14 cellular contexts compared by ENCODE assay signal in genomic region chr10:125824736-125825135, GRCh38. TPM values are rescaled to one million over a fixed set of nuclear protein-coding genes. Genes with fewer than 3 reads are reported as not detected.
A peak's percentile ranks its signal among the peaks of the same experiment; 100 is the strongest.
DNase-seq lines count a peak whose midpoint lies in the region; ATAC-seq, FAIRE-seq and TF ChIP-seq lines count a peak whose summit lies in the region.
"Had no signal": no experiment of that assay in that cellular context is flagged by ENCODE, and none has a peak within 500 bp of the region (broad histone marks: within the 10 kb centered on the region; RNA-seq: fewer than 3 reads in every experiment).

No MANE protein-coding gene starts in this region.

- no peak for TF ChIP-seq POLR2A in HepG2 (IDR thresholded peaks at IDR 0.05; ENCODE audit: insufficient read depth in 1 of 2, low read depth in 2 of 2, low read length in 2 of 2)

- peak overlapping the region; percentile 98 for H3K9ac ChIP-seq in HepG2 (ENCODE audit: insufficient read depth, low read depth, low read length)

- peaks cover 25% of the 10 kb centered on the region for H3K4me1 Mint-ChIP-seq in T-helper 2 cell treated with Interferon-gamma antibody and Interleukin-4, amounts not matched to agents 5 μg/mL and 100 μg/mL, for 36 hours (ENCODE audit: low read depth)

- H3K27ac Mint-ChIP-seq in T-helper 2 cell treated with Interferon-gamma antibody and Interleukin-4, amounts not matched to agents 5 μg/mL and 100 μg/mL, for 36 hours = no peak overlapping the region
- H3K27ac Mint-ChIP-seq: stimulated activated naive B cell treated with anti-CD40 and anti-IgM and Interleukin-4, amounts not matched to agents 10 μg/mL and 1 μg/mL and 100 μg/mL, for 72 hours had no signal

- intact Hi-C loops in HepG2 (cut with micrococcal nuclease; ENCODE audit: unreplicated experiment) = loop anchor here (10.0 kb wide), 2 partner anchors 50 to 80 kb away; partner anchors contain the start of gene MMP21

- in situ Hi-C loops in HepG2 (cut with HindIII; ENCODE audit: extremely low pct_ligation_motif_present, low pct_unique_long_range_greater_than_20kb) = no loop called here

- H3K36me3 ChIP-seq in HepG2 (replicated peaks in 1 of 2; ENCODE audit: control insufficient read depth in 1 of 2, insufficient read depth in 2 of 2, low read length in 2 of 2) = peaks cover 25 to 28% of the 10 kb centered on the region in 2 experiments

- no peak for TF ChIP-seq RAD21 in HepG2 (CRISPR knock-in tag; IDR thresholded peaks at IDR 0.05)

- H3K27ac ChIP-seq in HepG2 (ENCODE audit: extremely low read length, insufficient read depth, low read length) = no peak overlapping the region

- TF ChIP-seq CTCF in HFF-Myc (IDR thresholded peaks at IDR 0.05; ENCODE audit: low read depth, low read length, missing control alignments) (no peak), HepG2 (CRISPR knock-in tag; IDR thresholded peaks at IDR 0.05) (no peak)

- POLR2A ChIA-PET in HepG2 (lab: Yijun Ruan, JAX) = interaction anchor here (1.1 kb wide), 1 partner anchor 105 kb away, joined by 3 read pairs; the partner anchor contains the start of gene EDRF1

- peak overlapping the region; percentile 85 for H3K4me2 ChIP-seq in HepG2 (ENCODE audit: low read depth, low read length)

- peaks cover 10% of the 10 kb centered on the region; the same call in 1 of the 2 replicates for H4K20me1 ChIP-seq in HepG2 (ENCODE audit: insufficient read depth, low read length)

- CTCF ChIA-PET in HepG2 (lab: Yijun Ruan, JAX; ENCODE audit: low intra/inter-chr PET ratio, low total read pairs) = no interaction called here

- H3K36me3 Mint-ChIP-seq in T-helper 2 cell treated with Interferon-gamma antibody and Interleukin-4, amounts not matched to agents 5 μg/mL and 100 μg/mL, for 36 hours (ENCODE audit: low read depth) = peaks cover 28% of the 10 kb centered on the region

- ATAC-seq in HepG2 = no peak
- ATAC-seq: stimulated activated naive B cell treated with anti-CD40 and anti-IgM and Interleukin-4, amounts not matched to agents 10 μg/mL and 1 μg/mL and 100 μg/mL, for 72 hours had no signal

- peak; percentile 18 for DNase-seq in AG08395 (ENCODE audit: low spot score)
- peak; percentile 11 for DNase-seq in HFF-Myc (ENCODE audit: extremely low read depth, low read depth)
- DNase-seq in amniotic epithelial cell (ENCODE audit: low read depth) = peak; percentile 15
- no peak for DNase-seq in HepG2 (ENCODE audit: low spot score)
- no peak for DNase-seq in central memory CD4-positive, alpha-beta T cell
- no peak for DNase-seq in DMS53 (lab: John Stamatoyannopoulos, UW)
- DNase-seq in T-helper 2 cell treated with Interferon-gamma antibody and Interleukin-4, amounts not matched to agents 5 μg/mL and 100 μg/mL, for 36 hours (ENCODE audit: low spot score) = no peak
- no peak for DNase-seq in cerebellar cortex (ENCODE audit: low spot score)
- DNase-seq: activated CD4-positive, alpha-beta T cell treated with anti-CD3 and anti-CD28 coated beads, Interleukin-2, amount 50 U/mL, for 4 hours; GF-D8; GOT3; NCI-H1930; stimulated activated naive B cell treated with anti-CD40 and anti-IgM and Interleukin-4, amounts not matched to agents 10 μg/mL and 1 μg/mL and 100 μg/mL, for 72 hours had no signal

- no peak overlapping the region for H3K4me3 Mint-ChIP-seq in T-helper 2 cell treated with Interferon-gamma antibody and Interleukin-4, amounts not matched to agents 5 μg/mL and 100 μg/mL, for 36 hours
- H3K4me3 Mint-ChIP-seq: neural crest cell; stimulated activated naive B cell treated with anti-CD40 and anti-IgM and Interleukin-4, amounts not matched to agents 10 μg/mL and 1 μg/mL and 100 μg/mL, for 72 hours had no signal

- no peaks in the 10 kb centered on the region; a peak in 1 of 5 replicates for H3K27me3 ChIP-seq in HepG2 (ENCODE audit: control insufficient read depth in 1 of 2, insufficient read depth in 2 of 2, low read length in 2 of 2)

- H3K79me2 ChIP-seq in HepG2 (ENCODE audit: insufficient read depth, low read length) = peaks cover 45% of the 10 kb centered on the region

- no peak for FAIRE-seq in HepG2 (lab: Jason Lieb, UNC)

- no TSS peak for BruUV-seq in HepG2 (replicated peaks; lab: Mats Ljungman, UMichigan)

- H3K4me1 ChIP-seq in HepG2 (ENCODE audit: insufficient read depth, low read length) = peaks cover 52% of the 10 kb centered on the region

- H2AFZ ChIP-seq in HepG2 (ENCODE audit: low read length) = no peak overlapping the region

- 66% methylated on average over 1 of the region's 1 CpG for WGBS in HepG2 (ENCODE audit: low lambda C conversion rate)

- H3K4me3 ChIP-seq in HFF-Myc (replicated peaks; ENCODE audit: low read depth, low read length) = peak overlapping the region; percentile 97
- H3K4me3 ChIP-seq in HepG2 (replicated peaks in 1 of 3; ENCODE audit: insufficient read depth in 1 of 3, low read depth in 2 of 3, low read length in 3 of 3) = peak overlapping the region; percentile 89 to 92 (median 91); a peak in 5 of 6 replicates

- TF ChIP-seq EP300 in HepG2 (IDR thresholded peaks at IDR 0.05; ENCODE audit: low read depth in 2 of 2, low read length in 2 of 2) = no peak
- TF ChIP-seq EP300 in HepG2 (CRISPR knock-in tag; IDR thresholded peaks at IDR 0.05; ENCODE audit: borderline replicate concordance) = no peak

- H3K27me3 Mint-ChIP-seq in T-helper 2 cell treated with Interferon-gamma antibody and Interleukin-4, amounts not matched to agents 5 μg/mL and 100 μg/mL, for 36 hours (ENCODE audit: low read depth) = no peaks in the 10 kb centered on the region
- H3K27me3 Mint-ChIP-seq: stimulated activated naive B cell treated with anti-CD40 and anti-IgM and Interleukin-4, amounts not matched to agents 10 μg/mL and 1 μg/mL and 100 μg/mL, for 72 hours had no signal

- H3K9me3 Mint-ChIP-seq in T-helper 2 cell treated with Interferon-gamma antibody and Interleukin-4, amounts not matched to agents 5 μg/mL and 100 μg/mL, for 36 hours = no peaks in the 10 kb centered on the region
- H3K9me3 Mint-ChIP-seq: neural crest cell; stimulated activated naive B cell treated with anti-CD40 and anti-IgM and Interleukin-4, amounts not matched to agents 10 μg/mL and 1 μg/mL and 100 μg/mL, for 72 hours had no signal

- no peaks in the 10 kb centered on the region for H3K9me3 ChIP-seq in HepG2 (ENCODE audit: low read length)

RNA-seq across cellular contexts. Expression of gene BCCIP, which starts 1.4 kb away (rescaled TPM):
- 132 and 213 TPM in 2 replicates for total RNA-seq in HepG2 (2016; rRNA removed; fragmentation: Illumina TruSeq; extraction: Trizol)
- total RNA-seq in HepG2 (2016; cell fraction: cytosol; rRNA removed; fragmentation: Illumina TruSeq; extraction: Trizol; ENCODE audit: low read depth) = 17.4 and 24.2 TPM in 2 replicates
- total RNA-seq in HepG2 (2016; cell fraction: insoluble cytoplasmic fraction; rRNA removed; fragmentation: Illumina TruSeq; extraction: Trizol) = 136 and 219 TPM in 2 replicates
- total RNA-seq in HepG2 (2016; cell fraction: membrane; rRNA removed; fragmentation: Illumina TruSeq; extraction: Trizol) = 40.5 and 51.6 TPM in 2 replicates
- 63.3 and 64.0 TPM in 2 replicates for total RNA-seq in HepG2 (2016; cell fraction: nucleus; rRNA removed; fragmentation: Illumina TruSeq; extraction: Trizol)
- polyA plus RNA-seq in HepG2 (2011; rRNA removed) = 26.7 and 37.0 TPM in 2 replicates
- 14.9 and 21.5 TPM in 2 replicates for polyA plus RNA-seq in HepG2 (2011; cell fraction: cytosol; rRNA removed)
- 7.8 and 12.0 TPM in 2 replicates for polyA plus RNA-seq in HepG2 (2011; cell fraction: nucleus; rRNA removed)
- polyA plus RNA-seq in HepG2 (2012) = 64.4 and 87.4 TPM in 2 replicates
- polyA plus RNA-seq in HepG2 (2016; cell fraction: cytosol; fragmentation: Illumina TruSeq; extraction: Trizol; ENCODE audit: low read depth) = 14.5 and 16.3 TPM in 2 replicates
- polyA plus RNA-seq in HepG2 (2016; cell fraction: insoluble cytoplasmic fraction; fragmentation: Illumina TruSeq; extraction: Trizol; ENCODE audit: low read depth) = 249 and 275 TPM in 2 replicates
- polyA plus RNA-seq in HepG2 (2016; cell fraction: membrane; fragmentation: Illumina TruSeq; extraction: Trizol; ENCODE audit: low read depth) = 32.1 and 34.9 TPM in 2 replicates
- 98.8 and 100 TPM in 2 replicates for polyA plus RNA-seq in HepG2 (2016; cell fraction: nucleus; fragmentation: Illumina TruSeq; extraction: Trizol; ENCODE audit: insufficient read depth, low read depth)
- polyA minus RNA-seq in HepG2 (2011; rRNA and poly(A)+ RNA removed; ENCODE audit: low replicate concordance) = 6.6 and 17.6 TPM in 2 replicates
- 18.2 and 19.3 TPM in 2 replicates for polyA minus RNA-seq in HepG2 (2011; cell fraction: cytosol; rRNA and poly(A)+ RNA removed)
- 42.0 and 46.0 TPM in 2 replicates for polyA minus RNA-seq in HepG2 (2011; cell fraction: nucleus; rRNA and poly(A)+ RNA removed)

RNA-seq across cellular contexts. Expression of gene UROS, which starts 1.7 kb away (rescaled TPM):
- total RNA-seq in HepG2 (2016; rRNA removed; fragmentation: Illumina TruSeq; extraction: Trizol) = 48.2 and 49.9 TPM in 2 replicates
- 146 and 149 TPM in 2 replicates for total RNA-seq in HepG2 (2016; cell fraction: cytosol; rRNA removed; fragmentation: Illumina TruSeq; extraction: Trizol; ENCODE audit: low read depth)
- total RNA-seq in HepG2 (2016; cell fraction: insoluble cytoplasmic fraction; rRNA removed; fragmentation: Illumina TruSeq; extraction: Trizol) = 43.7 and 49.8 TPM in 2 replicates
- total RNA-seq in HepG2 (2016; cell fraction: membrane; rRNA removed; fragmentation: Illumina TruSeq; extraction: Trizol) = 133 and 145 TPM in 2 replicates
- total RNA-seq in HepG2 (2016; cell fraction: nucleus; rRNA removed; fragmentation: Illumina TruSeq; extraction: Trizol) = 33.8 and 39.7 TPM in 2 replicates
- 14.8 and 17.2 TPM in 2 replicates for polyA plus RNA-seq in HepG2 (2011; rRNA removed)
- polyA plus RNA-seq in HepG2 (2011; cell fraction: cytosol; rRNA removed) = 12.7 and 13.9 TPM in 2 replicates
- 25.0 and 27.9 TPM in 2 replicates for polyA plus RNA-seq in HepG2 (2011; cell fraction: nucleus; rRNA removed)
- 11.1 and 18.4 TPM in 2 replicates for polyA plus RNA-seq in HepG2 (2012)
- 141 and 146 TPM in 2 replicates for polyA plus RNA-seq in HepG2 (2016; cell fraction: cytosol; fragmentation: Illumina TruSeq; extraction: Trizol; ENCODE audit: low read depth)
- polyA plus RNA-seq in HepG2 (2016; cell fraction: insoluble cytoplasmic fraction; fragmentation: Illumina TruSeq; extraction: Trizol; ENCODE audit: low read depth) = 42.6 and 42.7 TPM in 2 replicates
- polyA plus RNA-seq in HepG2 (2016; cell fraction: membrane; fragmentation: Illumina TruSeq; extraction: Trizol; ENCODE audit: low read depth) = 116 and 117 TPM in 2 replicates
- 42.4 and 49.6 TPM in 2 replicates for polyA plus RNA-seq in HepG2 (2016; cell fraction: nucleus; fragmentation: Illumina TruSeq; extraction: Trizol; ENCODE audit: insufficient read depth, low read depth)
- polyA minus RNA-seq in HepG2 (2011; rRNA and poly(A)+ RNA removed; ENCODE audit: low replicate concordance) = 17.0 and 51.4 TPM in 2 replicates
- polyA minus RNA-seq in HepG2 (2011; cell fraction: cytosol; rRNA and poly(A)+ RNA removed) = 7.4 and 8.4 TPM in 2 replicates
- 25.8 and 34.6 TPM in 2 replicates for polyA minus RNA-seq in HepG2 (2011; cell fraction: nucleus; rRNA and poly(A)+ RNA removed)

RNA-seq across cellular contexts. Expression of gene MMP21, which starts 49.1 kb away (rescaled TPM):
- total RNA-seq in HepG2 (2016; rRNA removed; fragmentation: Illumina TruSeq; extraction: Trizol) = not detected in 2 replicates
- total RNA-seq in HepG2 (2016; cell fraction: cytosol; rRNA removed; fragmentation: Illumina TruSeq; extraction: Trizol; ENCODE audit: low read depth) = not detected in 2 replicates
- total RNA-seq in HepG2 (2016; cell fraction: insoluble cytoplasmic fraction; rRNA removed; fragmentation: Illumina TruSeq; extraction: Trizol) = not detected in 2 replicates
- not detected in 2 replicates for total RNA-seq in HepG2 (2016; cell fraction: membrane; rRNA removed; fragmentation: Illumina TruSeq; extraction: Trizol)
- total RNA-seq in HepG2 (2016; cell fraction: nucleus; rRNA removed; fragmentation: Illumina TruSeq; extraction: Trizol) = not detected in 2 replicates
- not detected in 2 replicates for polyA plus RNA-seq in HepG2 (2011; rRNA removed)
- not detected in 2 replicates for polyA plus RNA-seq in HepG2 (2011; cell fraction: cytosol; rRNA removed)
- 0.10 TPM in 1 of 2 replicates, not detected in the other for polyA plus RNA-seq in HepG2 (2011; cell fraction: nucleus; rRNA removed)
- polyA plus RNA-seq in HepG2 (2012) = not detected in 2 replicates
- not detected in 2 replicates for polyA plus RNA-seq in HepG2 (2016; cell fraction: cytosol; fragmentation: Illumina TruSeq; extraction: Trizol; ENCODE audit: low read depth)
- not detected in 2 replicates for polyA plus RNA-seq in HepG2 (2016; cell fraction: insoluble cytoplasmic fraction; fragmentation: Illumina TruSeq; extraction: Trizol; ENCODE audit: low read depth)
- polyA plus RNA-seq in HepG2 (2016; cell fraction: membrane; fragmentation: Illumina TruSeq; extraction: Trizol; ENCODE audit: low read depth) = not detected in 2 replicates
- not detected in 2 replicates for polyA plus RNA-seq in HepG2 (2016; cell fraction: nucleus; fragmentation: Illumina TruSeq; extraction: Trizol; ENCODE audit: insufficient read depth, low read depth)
- not detected in 2 replicates for polyA minus RNA-seq in HepG2 (2011; rRNA and poly(A)+ RNA removed; ENCODE audit: low replicate concordance)
- polyA minus RNA-seq in HepG2 (2011; cell fraction: cytosol; rRNA and poly(A)+ RNA removed) = not detected in 2 replicates
- not detected in 2 replicates for polyA minus RNA-seq in HepG2 (2011; cell fraction: nucleus; rRNA and poly(A)+ RNA removed)
- total RNA-seq: neural crest cell had no signal

RNA-seq across cellular contexts. Expression of gene DHX32, which starts 56.4 kb away (rescaled TPM):
- total RNA-seq in HepG2 (2016; rRNA removed; fragmentation: Illumina TruSeq; extraction: Trizol) = 16.5 and 22.7 TPM in 2 replicates
- 2.7 and 2.8 TPM in 2 replicates for total RNA-seq in HepG2 (2016; cell fraction: cytosol; rRNA removed; fragmentation: Illumina TruSeq; extraction: Trizol; ENCODE audit: low read depth)
- 14.9 and 22.8 TPM in 2 replicates for total RNA-seq in HepG2 (2016; cell fraction: insoluble cytoplasmic fraction; rRNA removed; fragmentation: Illumina TruSeq; extraction: Trizol)
- 6.9 and 9.3 TPM in 2 replicates for total RNA-seq in HepG2 (2016; cell fraction: membrane; rRNA removed; fragmentation: Illumina TruSeq; extraction: Trizol)
- 10.7 and 11.6 TPM in 2 replicates for total RNA-seq in HepG2 (2016; cell fraction: nucleus; rRNA removed; fragmentation: Illumina TruSeq; extraction: Trizol)
- 14.6 and 15.5 TPM in 2 replicates for polyA plus RNA-seq in HepG2 (2011; rRNA removed)
- 8.2 and 13.8 TPM in 2 replicates for polyA plus RNA-seq in HepG2 (2011; cell fraction: cytosol; rRNA removed)
- polyA plus RNA-seq in HepG2 (2011; cell fraction: nucleus; rRNA removed) = 7.2 and 8.7 TPM in 2 replicates
- 12.1 and 13.0 TPM in 2 replicates for polyA plus RNA-seq in HepG2 (2012)
- 0.78 and 0.82 TPM in 2 replicates for polyA plus RNA-seq in HepG2 (2016; cell fraction: cytosol; fragmentation: Illumina TruSeq; extraction: Trizol; ENCODE audit: low read depth)
- polyA plus RNA-seq in HepG2 (2016; cell fraction: insoluble cytoplasmic fraction; fragmentation: Illumina TruSeq; extraction: Trizol; ENCODE audit: low read depth) = 15.3 and 18.4 TPM in 2 replicates
- polyA plus RNA-seq in HepG2 (2016; cell fraction: membrane; fragmentation: Illumina TruSeq; extraction: Trizol; ENCODE audit: low read depth) = 3.0 and 3.3 TPM in 2 replicates
- polyA plus RNA-seq in HepG2 (2016; cell fraction: nucleus; fragmentation: Illumina TruSeq; extraction: Trizol; ENCODE audit: insufficient read depth, low read depth) = 10.3 and 10.6 TPM in 2 replicates
- polyA minus RNA-seq in HepG2 (2011; rRNA and poly(A)+ RNA removed; ENCODE audit: low replicate concordance) = 11.1 and 34.9 TPM in 2 replicates
- polyA minus RNA-seq in HepG2 (2011; cell fraction: cytosol; rRNA and poly(A)+ RNA removed) = 14.5 and 18.1 TPM in 2 replicates
- polyA minus RNA-seq in HepG2 (2011; cell fraction: nucleus; rRNA and poly(A)+ RNA removed) = 20.6 and 22.1 TPM in 2 replicates

Comparison
In these comparisons a context has a peak if more than half of its experiments do, and no peak if none do; other contexts are left out.
1. DNase-seq: peak in AG08395 (single experiment), HFF-Myc (single experiment) and amniotic epithelial cell (single experiment); none in HepG2 (single experiment), central memory CD4-positive, alpha-beta T cell (single experiment), DMS53 (single experiment), T-helper 2 cell treated with Interferon-gamma antibody and Interleukin-4, amounts not matched to agents 5 μg/mL and 100 μg/mL, for 36 hours (single experiment) and cerebellar cortex (single experiment).